Comparison of ENCODE assay signal across 2 cellular contexts in the genomic region with DNA sequence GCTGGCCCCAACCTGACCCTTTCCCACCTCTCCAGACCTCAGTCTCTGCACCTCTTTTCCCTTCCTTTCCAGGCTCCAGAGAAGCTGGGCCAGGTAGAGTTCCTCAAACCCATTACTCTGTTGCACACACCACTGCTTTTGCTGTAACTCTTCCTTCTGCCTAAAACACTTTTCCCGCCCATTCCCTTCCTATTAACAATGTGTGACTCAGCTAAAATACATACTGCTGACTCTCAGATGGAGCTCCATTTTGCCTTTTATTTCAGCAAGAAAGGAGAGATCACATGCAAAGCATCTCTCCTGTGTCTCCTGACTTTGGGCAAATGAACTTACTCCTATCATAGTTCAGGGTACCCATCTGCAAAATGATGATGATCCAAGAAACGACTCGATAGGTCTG.
TF ChIP-seq lines count a peak whose summit lies in the region.

No MANE protein-coding gene starts in this region.

TF ChIP-seq in A549, 52 proteins besides CTCF, POLR2A, EP300 and RAD21 (continued from another document):
- TF ChIP-seq, protein P1, sequence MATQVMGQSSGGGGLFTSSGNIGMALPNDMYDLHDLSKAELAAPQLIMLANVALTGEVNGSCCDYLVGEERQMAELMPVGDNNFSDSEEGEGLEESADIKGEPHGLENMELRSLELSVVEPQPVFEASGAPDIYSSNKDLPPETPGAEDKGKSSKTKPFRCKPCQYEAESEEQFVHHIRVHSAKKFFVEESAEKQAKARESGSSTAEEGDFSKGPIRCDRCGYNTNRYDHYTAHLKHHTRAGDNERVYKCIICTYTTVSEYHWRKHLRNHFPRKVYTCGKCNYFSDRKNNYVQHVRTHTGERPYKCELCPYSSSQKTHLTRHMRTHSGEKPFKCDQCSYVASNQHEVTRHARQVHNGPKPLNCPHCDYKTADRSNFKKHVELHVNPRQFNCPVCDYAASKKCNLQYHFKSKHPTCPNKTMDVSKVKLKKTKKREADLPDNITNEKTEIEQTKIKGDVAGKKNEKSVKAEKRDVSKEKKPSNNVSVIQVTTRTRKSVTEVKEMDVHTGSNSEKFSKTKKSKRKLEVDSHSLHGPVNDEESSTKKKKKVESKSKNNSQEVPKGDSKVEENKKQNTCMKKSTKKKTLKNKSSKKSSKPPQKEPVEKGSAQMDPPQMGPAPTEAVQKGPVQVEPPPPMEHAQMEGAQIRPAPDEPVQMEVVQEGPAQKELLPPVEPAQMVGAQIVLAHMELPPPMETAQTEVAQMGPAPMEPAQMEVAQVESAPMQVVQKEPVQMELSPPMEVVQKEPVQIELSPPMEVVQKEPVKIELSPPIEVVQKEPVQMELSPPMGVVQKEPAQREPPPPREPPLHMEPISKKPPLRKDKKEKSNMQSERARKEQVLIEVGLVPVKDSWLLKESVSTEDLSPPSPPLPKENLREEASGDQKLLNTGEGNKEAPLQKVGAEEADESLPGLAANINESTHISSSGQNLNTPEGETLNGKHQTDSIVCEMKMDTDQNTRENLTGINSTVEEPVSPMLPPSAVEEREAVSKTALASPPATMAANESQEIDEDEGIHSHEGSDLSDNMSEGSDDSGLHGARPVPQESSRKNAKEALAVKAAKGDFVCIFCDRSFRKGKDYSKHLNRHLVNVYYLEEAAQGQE (IDR thresholded peaks at IDR 0.05) = no peak
- TF ChIP-seq MAZ (IDR thresholded peaks at IDR 0.05; ENCODE audit: borderline replicate concordance, low read depth, low read length) = no peak
- TF ChIP-seq, protein P2, sequence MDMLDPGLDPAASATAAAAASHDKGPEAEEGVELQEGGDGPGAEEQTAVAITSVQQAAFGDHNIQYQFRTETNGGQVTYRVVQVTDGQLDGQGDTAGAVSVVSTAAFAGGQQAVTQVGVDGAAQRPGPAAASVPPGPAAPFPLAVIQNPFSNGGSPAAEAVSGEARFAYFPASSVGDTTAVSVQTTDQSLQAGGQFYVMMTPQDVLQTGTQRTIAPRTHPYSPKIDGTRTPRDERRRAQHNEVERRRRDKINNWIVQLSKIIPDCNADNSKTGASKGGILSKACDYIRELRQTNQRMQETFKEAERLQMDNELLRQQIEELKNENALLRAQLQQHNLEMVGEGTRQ (IDR thresholded peaks at IDR 0.05) = no peak
- TF ChIP-seq, protein P3, sequence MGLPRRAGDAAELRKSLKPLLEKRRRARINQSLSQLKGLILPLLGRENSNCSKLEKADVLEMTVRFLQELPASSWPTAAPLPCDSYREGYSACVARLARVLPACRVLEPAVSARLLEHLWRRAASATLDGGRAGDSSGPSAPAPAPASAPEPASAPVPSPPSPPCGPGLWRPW (IDR thresholded peaks at IDR 0.05) = no peak
- TF ChIP-seq NFE2L2 (conservative IDR thresholded peaks at IDR 0.05; ENCODE audit: low read length) = 0 out of 2 replicates have a peak, but pooled peaks have one; percentile 23
- TF ChIP-seq FOXS1 (CRISPR knock-in tag; IDR thresholded peaks at IDR 0.05) = no peak
- TF ChIP-seq, protein P4, sequence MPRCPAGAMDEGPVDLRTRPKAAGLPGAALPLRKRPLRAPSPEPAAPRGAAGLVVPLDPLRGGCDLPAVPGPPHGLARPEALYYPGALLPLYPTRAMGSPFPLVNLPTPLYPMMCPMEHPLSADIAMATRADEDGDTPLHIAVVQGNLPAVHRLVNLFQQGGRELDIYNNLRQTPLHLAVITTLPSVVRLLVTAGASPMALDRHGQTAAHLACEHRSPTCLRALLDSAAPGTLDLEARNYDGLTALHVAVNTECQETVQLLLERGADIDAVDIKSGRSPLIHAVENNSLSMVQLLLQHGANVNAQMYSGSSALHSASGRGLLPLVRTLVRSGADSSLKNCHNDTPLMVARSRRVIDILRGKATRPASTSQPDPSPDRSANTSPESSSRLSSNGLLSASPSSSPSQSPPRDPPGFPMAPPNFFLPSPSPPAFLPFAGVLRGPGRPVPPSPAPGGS (IDR thresholded peaks at IDR 0.05) = no peak
- no peak for TF ChIP-seq HOXA7 (CRISPR knock-in tag; IDR thresholded peaks at IDR 0.05)
- peak; percentile 50 for TF ChIP-seq MAFK (IDR thresholded peaks at IDR 0.05; ENCODE audit: partially characterized antibody)
- TF ChIP-seq KDM5A (IDR thresholded peaks at IDR 0.05) = no peak
- no peak for TF ChIP-seq BHLHE40 (IDR thresholded peaks at IDR 0.05; ENCODE audit: low read depth, low read length)
- no peak for TF ChIP-seq HOXB13 (CRISPR knock-in tag; IDR thresholded peaks at IDR 0.05; ENCODE audit: low read depth)

TF ChIP-seq in H1, 55 proteins besides CTCF, POLR2A, EP300 and RAD21 (continued from another document):
- TF ChIP-seq YY1 (IDR thresholded peaks at IDR 0.05; ENCODE audit: low read depth, low read length) = no peak
- TF ChIP-seq BACH1 (IDR thresholded peaks at IDR 0.05; ENCODE audit: low read length) = peak; percentile 94
- no peak for TF ChIP-seq GABPA (IDR thresholded peaks at IDR 0.05; ENCODE audit: borderline replicate concordance, insufficient read depth, low read length)
- no peak for TF ChIP-seq TCF12 (IDR thresholded peaks at IDR 0.05; ENCODE audit: low read depth, low read length)
- TF ChIP-seq, protein P5, sequence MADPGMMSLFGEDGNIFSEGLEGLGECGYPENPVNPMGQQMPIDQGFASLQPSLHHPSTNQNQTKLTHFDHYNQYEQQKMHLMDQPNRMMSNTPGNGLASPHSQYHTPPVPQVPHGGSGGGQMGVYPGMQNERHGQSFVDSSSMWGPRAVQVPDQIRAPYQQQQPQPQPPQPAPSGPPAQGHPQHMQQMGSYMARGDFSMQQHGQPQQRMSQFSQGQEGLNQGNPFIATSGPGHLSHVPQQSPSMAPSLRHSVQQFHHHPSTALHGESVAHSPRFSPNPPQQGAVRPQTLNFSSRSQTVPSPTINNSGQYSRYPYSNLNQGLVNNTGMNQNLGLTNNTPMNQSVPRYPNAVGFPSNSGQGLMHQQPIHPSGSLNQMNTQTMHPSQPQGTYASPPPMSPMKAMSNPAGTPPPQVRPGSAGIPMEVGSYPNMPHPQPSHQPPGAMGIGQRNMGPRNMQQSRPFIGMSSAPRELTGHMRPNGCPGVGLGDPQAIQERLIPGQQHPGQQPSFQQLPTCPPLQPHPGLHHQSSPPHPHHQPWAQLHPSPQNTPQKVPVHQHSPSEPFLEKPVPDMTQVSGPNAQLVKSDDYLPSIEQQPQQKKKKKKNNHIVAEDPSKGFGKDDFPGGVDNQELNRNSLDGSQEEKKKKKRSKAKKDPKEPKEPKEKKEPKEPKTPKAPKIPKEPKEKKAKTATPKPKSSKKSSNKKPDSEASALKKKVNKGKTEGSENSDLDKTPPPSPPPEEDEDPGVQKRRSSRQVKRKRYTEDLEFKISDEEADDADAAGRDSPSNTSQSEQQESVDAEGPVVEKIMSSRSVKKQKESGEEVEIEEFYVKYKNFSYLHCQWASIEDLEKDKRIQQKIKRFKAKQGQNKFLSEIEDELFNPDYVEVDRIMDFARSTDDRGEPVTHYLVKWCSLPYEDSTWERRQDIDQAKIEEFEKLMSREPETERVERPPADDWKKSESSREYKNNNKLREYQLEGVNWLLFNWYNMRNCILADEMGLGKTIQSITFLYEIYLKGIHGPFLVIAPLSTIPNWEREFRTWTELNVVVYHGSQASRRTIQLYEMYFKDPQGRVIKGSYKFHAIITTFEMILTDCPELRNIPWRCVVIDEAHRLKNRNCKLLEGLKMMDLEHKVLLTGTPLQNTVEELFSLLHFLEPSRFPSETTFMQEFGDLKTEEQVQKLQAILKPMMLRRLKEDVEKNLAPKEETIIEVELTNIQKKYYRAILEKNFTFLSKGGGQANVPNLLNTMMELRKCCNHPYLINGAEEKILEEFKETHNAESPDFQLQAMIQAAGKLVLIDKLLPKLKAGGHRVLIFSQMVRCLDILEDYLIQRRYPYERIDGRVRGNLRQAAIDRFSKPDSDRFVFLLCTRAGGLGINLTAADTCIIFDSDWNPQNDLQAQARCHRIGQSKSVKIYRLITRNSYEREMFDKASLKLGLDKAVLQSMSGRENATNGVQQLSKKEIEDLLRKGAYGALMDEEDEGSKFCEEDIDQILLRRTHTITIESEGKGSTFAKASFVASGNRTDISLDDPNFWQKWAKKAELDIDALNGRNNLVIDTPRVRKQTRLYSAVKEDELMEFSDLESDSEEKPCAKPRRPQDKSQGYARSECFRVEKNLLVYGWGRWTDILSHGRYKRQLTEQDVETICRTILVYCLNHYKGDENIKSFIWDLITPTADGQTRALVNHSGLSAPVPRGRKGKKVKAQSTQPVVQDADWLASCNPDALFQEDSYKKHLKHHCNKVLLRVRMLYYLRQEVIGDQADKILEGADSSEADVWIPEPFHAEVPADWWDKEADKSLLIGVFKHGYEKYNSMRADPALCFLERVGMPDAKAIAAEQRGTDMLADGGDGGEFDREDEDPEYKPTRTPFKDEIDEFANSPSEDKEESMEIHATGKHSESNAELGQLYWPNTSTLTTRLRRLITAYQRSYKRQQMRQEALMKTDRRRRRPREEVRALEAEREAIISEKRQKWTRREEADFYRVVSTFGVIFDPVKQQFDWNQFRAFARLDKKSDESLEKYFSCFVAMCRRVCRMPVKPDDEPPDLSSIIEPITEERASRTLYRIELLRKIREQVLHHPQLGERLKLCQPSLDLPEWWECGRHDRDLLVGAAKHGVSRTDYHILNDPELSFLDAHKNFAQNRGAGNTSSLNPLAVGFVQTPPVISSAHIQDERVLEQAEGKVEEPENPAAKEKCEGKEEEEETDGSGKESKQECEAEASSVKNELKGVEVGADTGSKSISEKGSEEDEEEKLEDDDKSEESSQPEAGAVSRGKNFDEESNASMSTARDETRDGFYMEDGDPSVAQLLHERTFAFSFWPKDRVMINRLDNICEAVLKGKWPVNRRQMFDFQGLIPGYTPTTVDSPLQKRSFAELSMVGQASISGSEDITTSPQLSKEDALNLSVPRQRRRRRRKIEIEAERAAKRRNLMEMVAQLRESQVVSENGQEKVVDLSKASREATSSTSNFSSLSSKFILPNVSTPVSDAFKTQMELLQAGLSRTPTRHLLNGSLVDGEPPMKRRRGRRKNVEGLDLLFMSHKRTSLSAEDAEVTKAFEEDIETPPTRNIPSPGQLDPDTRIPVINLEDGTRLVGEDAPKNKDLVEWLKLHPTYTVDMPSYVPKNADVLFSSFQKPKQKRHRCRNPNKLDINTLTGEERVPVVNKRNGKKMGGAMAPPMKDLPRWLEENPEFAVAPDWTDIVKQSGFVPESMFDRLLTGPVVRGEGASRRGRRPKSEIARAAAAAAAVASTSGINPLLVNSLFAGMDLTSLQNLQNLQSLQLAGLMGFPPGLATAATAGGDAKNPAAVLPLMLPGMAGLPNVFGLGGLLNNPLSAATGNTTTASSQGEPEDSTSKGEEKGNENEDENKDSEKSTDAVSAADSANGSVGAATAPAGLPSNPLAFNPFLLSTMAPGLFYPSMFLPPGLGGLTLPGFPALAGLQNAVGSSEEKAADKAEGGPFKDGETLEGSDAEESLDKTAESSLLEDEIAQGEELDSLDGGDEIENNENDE (IDR thresholded peaks at IDR 0.05; ENCODE audit: insufficient replicate concordance, low read length) = no peak
- no peak for TF ChIP-seq JUND (IDR thresholded peaks at IDR 0.05; ENCODE audit: low read length)
- no peak for TF ChIP-seq CBX8 (IDR thresholded peaks at IDR 0.05; ENCODE audit: borderline replicate concordance, low read depth, low read length)
- no peak for TF ChIP-seq TAF7 (optimal IDR thresholded peaks at IDR 0.05; ENCODE audit: borderline replicate concordance, low read depth, low read length)
- no peak for TF ChIP-seq NANOG (IDR thresholded peaks at IDR 0.05; ENCODE audit: insufficient read depth, low read depth, low read length, poor library complexity, severe bottlenecking)
- no peak for TF ChIP-seq EZH2 (IDR thresholded peaks at IDR 0.05; ENCODE audit: low read depth, low read length, severe bottlenecking)
